In genomic region chr19:55855160-55855559, GRCh38 we compare ENCODE assay signal across 29 cellular contexts. TPM values are rescaled to one million over a fixed set of nuclear protein-coding genes. Genes with fewer than 3 reads are reported as not detected.
"Had no signal": no experiment of that assay in that cellular context is flagged by ENCODE, and none has a peak within 500 bp of the region (broad histone marks: within the 10 kb centered on the region; RNA-seq: fewer than 3 reads in every experiment).

No MANE protein-coding gene starts in this region.

- H3K36me3 Mint-ChIP-seq: immature natural killer cell had no signal

- H3K27me3 ChIP-seq: colonic mucosa, dorsolateral prefrontal cortex, hepatocyte, upper lobe of left lung had no signal

- H3K4me1 ChIP-seq: colonic mucosa, left ventricle myocardium inferior, upper lobe of left lung had no signal

- H3K9me3 Mint-ChIP-seq: activated T-helper 17 cell treated with anti-CD3 and anti-CD28 coated beads, Interleukin-2, amount 50 U/mL, for 72 hours had no signal

- DNase-seq: activated CD4-positive, alpha-beta T cell treated with anti-CD3 and anti-CD28 coated beads for 1 hour; activated CD8-positive, alpha-beta memory T cell treated with anti-CD3 and anti-CD28 coated beads for 24 hours; activated CD8-positive, alpha-beta memory T cell treated with anti-CD3 and anti-CD28 coated beads, Interleukin-2, amount 50 U/mL, for 4 hours; activated naive CD4-positive, alpha-beta T cell; activated naive CD8-positive, alpha-beta T cell treated with anti-CD3 and anti-CD28 coated beads for 36 hours; activated T-cell treated with anti-CD3 and anti-CD28 coated beads, Interleukin-2, amount 50 U/mL, for 24 hours; colonic mucosa; dorsolateral prefrontal cortex; effector memory CD8-positive, alpha-beta T cell; foreskin melanocyte; glutamatergic neuron; immature natural killer cell; kidney glomerular epithelial cell; left ventricle myocardium inferior; mammary epithelial cell; posterior cingulate gyrus; stimulated activated CD4-positive, alpha-beta T cell treated with anti-CD3 and anti-CD28 coated beads, Interleukin-15, amount 100 ng/mL, for 24 hours; stimulated activated naive CD4-positive, alpha-beta T cell treated with Interleukin-2 at 50 U/mL for 16 hours; upper lobe of left lung; WERI-Rb-1 had no signal

- H3K4me2 ChIP-seq: hepatocyte, smooth muscle cell had no signal

- H3K27ac ChIP-seq: colonic mucosa, hepatocyte, left ventricle myocardium inferior, upper lobe of left lung, WERI-Rb-1 had no signal

- H3K27me3 Mint-ChIP-seq: activated T-cell treated with anti-CD3 and anti-CD28 coated beads, Interleukin-2, amount 50 U/mL, for 24 hours; effector memory CD8-positive, alpha-beta T cell had no signal

- H3K4me3 Mint-ChIP-seq: activated naive CD8-positive, alpha-beta T cell treated with anti-CD3 and anti-CD28 coated beads for 36 hours; activated T-cell treated with anti-CD3 and anti-CD28 coated beads, Interleukin-2, amount 50 U/mL, for 24 hours; activated T-helper 17 cell treated with anti-CD3 and anti-CD28 coated beads, Interleukin-2, amount 50 U/mL, for 72 hours; effector memory CD8-positive, alpha-beta T cell; immature natural killer cell; nephron had no signal

- H3K36me3 ChIP-seq: colonic mucosa, left ventricle myocardium inferior, upper lobe of left lung, WERI-Rb-1 had no signal

- H3K4me1 Mint-ChIP-seq: activated naive CD8-positive, alpha-beta T cell treated with anti-CD3 and anti-CD28 coated beads for 36 hours; activated T-helper 17 cell treated with anti-CD3 and anti-CD28 coated beads, Interleukin-2, amount 50 U/mL, for 72 hours; immature natural killer cell; nephron had no signal

- H3K9me3 ChIP-seq: colonic mucosa, left ventricle myocardium inferior, upper lobe of left lung had no signal

- H3K27ac Mint-ChIP-seq: activated naive CD8-positive, alpha-beta T cell treated with anti-CD3 and anti-CD28 coated beads for 36 hours; activated T-cell treated with anti-CD3 and anti-CD28 coated beads, Interleukin-2, amount 50 U/mL, for 24 hours; activated T-helper 17 cell treated with anti-CD3 and anti-CD28 coated beads, Interleukin-2, amount 50 U/mL, for 72 hours; effector memory CD8-positive, alpha-beta T cell; immature natural killer cell; nephron had no signal

- H3K79me2 ChIP-seq: hepatocyte had no signal

- H2AFZ ChIP-seq: hepatocyte had no signal

- H3K4me3 ChIP-seq: colonic mucosa, dorsolateral prefrontal cortex, hepatocyte, left ventricle myocardium inferior, smooth muscle cell, upper lobe of left lung had no signal

RNA-seq across cellular contexts. Expression of gene NLRP4, which starts 18.8 kb away (rescaled TPM):
- total RNA-seq: activated naive CD8-positive, alpha-beta T cell treated with anti-CD3 and anti-CD28 coated beads for 36 hours; activated T-helper 17 cell treated with anti-CD3 and anti-CD28 coated beads, Interleukin-2, amount 50 U/mL, for 72 hours; astrocyte; colonic mucosa; endothelial cell of umbilical vein; esophagus mucosa; hepatocyte; left ventricle myocardium inferior; mammary epithelial cell; sciatic nerve; smooth muscle cell; T-helper 2 cell treated with Interferon-gamma antibody and Interleukin-4, amounts not matched to agents 100 ng/mL and 5 ng/mL, for 36 hours; upper lobe of left lung had no signal

RNA-seq across cellular contexts. Expression of gene NLRP11, which starts 23.4 kb away (rescaled TPM):
- total RNA-seq: astrocyte; endothelial cell of umbilical vein; esophagus mucosa; hepatocyte; left ventricle myocardium inferior; mammary epithelial cell; sciatic nerve; smooth muscle cell; T-helper 2 cell treated with Interferon-gamma antibody and Interleukin-4, amounts not matched to agents 100 ng/mL and 5 ng/mL, for 36 hours; upper lobe of left lung had no signal
